In genomic region chr11:69157156-69157821, GRCh38 we compare ENCODE assay signal across 9 cellular contexts. TPM values are rescaled to one million over a fixed set of nuclear protein-coding genes. Genes with fewer than 3 reads are reported as not detected.
A peak's percentile ranks its signal among the peaks of the same experiment; 100 is the strongest.
DNase-seq lines count a peak whose midpoint lies in the region; ATAC-seq and TF ChIP-seq lines count a peak whose summit lies in the region.
"Had no signal": no experiment of that assay in that cellular context is flagged by ENCODE, and none has a peak within 500 bp of the region (broad histone marks: within the 10 kb centered on the region; RNA-seq: fewer than 3 reads in every experiment).

No MANE protein-coding gene starts in this region.

- TF ChIP-seq CTCF in esophagus squamous epithelium (IDR thresholded peaks at IDR 0.05) (no peak), neural progenitor cell (IDR thresholded peaks at IDR 0.05) (no peak)

- H3K36me3 Mint-ChIP-seq in neural progenitor cell: peaks cover 4% of the 10 kb centered on the region

- H3K4me3 ChIP-seq in esophagus squamous epithelium: peak overlapping the region in 2 of 4 donors; percentile 8 to 38
- no peak overlapping the region for H3K4me3 ChIP-seq in neural progenitor cell
- no peak overlapping the region for H3K4me3 ChIP-seq in Karpas-422 (ENCODE audit: low read length)

- no peaks in the 10 kb centered on the region for H3K36me3 ChIP-seq in esophagus squamous epithelium
- no peaks in the 10 kb centered on the region for H3K36me3 ChIP-seq in neural progenitor cell
- no peaks in the 10 kb centered on the region for H3K36me3 ChIP-seq in Karpas-422 (ENCODE audit: insufficient read depth, low read length)

- H3K79me2 ChIP-seq in neural progenitor cell (ENCODE audit: low read depth) (no peaks in the 10 kb centered on the region), Karpas-422 (ENCODE audit: low read length) (no peaks in the 10 kb centered on the region)

- 8 to 37% methylated on average over 2 to 7 of the region's 44 CpGs for WGBS in esophagus squamous epithelium, 2 donors

- intact Hi-C loops in esophagus squamous epithelium (cut with DNase I): no loop called here

- H3K27ac Mint-ChIP-seq in neural progenitor cell: peak overlapping the region; percentile 57

- H3K27me3 Mint-ChIP-seq in neural progenitor cell (ENCODE audit: insufficient read depth, low read depth): peaks cover 7% of the 10 kb centered on the region

- no peak for ATAC-seq in HG02759 (IDR thresholded peaks at IDR 0.05; ENCODE audit: unreplicated experiment)
- ATAC-seq in HG03521 (IDR thresholded peaks at IDR 0.05; ENCODE audit: unreplicated experiment): no peak

- DNase-seq in COLO829 (ENCODE audit: low spot score) (peak; percentile 94), NCI-H146 (lab: John Stamatoyannopoulos, UW) (peak; percentile 58), esophagus squamous epithelium (lab: John Stamatoyannopoulos, UW) (no peak), neural progenitor cell (ENCODE audit: low spot score) (peak; percentile 87), Karpas-422 (no peak), HPDE6-E6E7 (ENCODE audit: extremely low spot score) (no peak)
- DNase-seq: activated CD8-positive, alpha-beta memory T cell treated with anti-CD3 and anti-CD28 coated beads, Interleukin-2, amount 50 U/mL, for 4 hours had no signal

- H3K9me3 ChIP-seq in esophagus squamous epithelium: no peaks in the 10 kb centered on the region
- H3K9me3 ChIP-seq in neural progenitor cell (ENCODE audit: low read depth): no peaks in the 10 kb centered on the region
- no peaks in the 10 kb centered on the region for H3K9me3 ChIP-seq in Karpas-422 (ENCODE audit: low read length)

- peaks cover 7% of the 10 kb centered on the region for H3K9me3 Mint-ChIP-seq in neural progenitor cell

- H3K27ac ChIP-seq in esophagus squamous epithelium (peak overlapping the region in 3 of 4 donors; percentile 31 to 53 (median 39)), neural progenitor cell (peak overlapping the region; percentile 55), Karpas-422 (ENCODE audit: low read length) (no peak overlapping the region)

- H3K27me3 ChIP-seq in esophagus squamous epithelium (peaks cover 0 to 24% (median 0%) of the 10 kb centered on the region in 4 donors), neural progenitor cell (no peaks in the 10 kb centered on the region), Karpas-422 (ENCODE audit: low read length) (no peaks in the 10 kb centered on the region)

- H4K20me1 ChIP-seq in neural progenitor cell (ENCODE audit: low read depth) (no peaks in the 10 kb centered on the region), Karpas-422 (ENCODE audit: insufficient read depth, low read depth, low read length) (0 out of 2 replicates have a peak, but pooled peaks cover 4% of the 10 kb centered on the region)

- H3K4me2 ChIP-seq in neural progenitor cell (peak overlapping the region; percentile 46), Karpas-422 (ENCODE audit: low read depth, low read length, poor library complexity, severe bottlenecking) (no peak overlapping the region)

- peaks cover 11% of the 10 kb centered on the region for H3F3A ChIP-seq in neural progenitor cell (ENCODE audit: low read depth)

- H2AFZ ChIP-seq in neural progenitor cell (replicated peaks) (peak overlapping the region; percentile 31), Karpas-422 (ENCODE audit: low read length) (no peak overlapping the region)

- H3K9me2 ChIP-seq in Karpas-422 (replicated peaks; ENCODE audit: insufficient read depth, low read length): no peaks in the 10 kb centered on the region

- TF ChIP-seq POLR2A in esophagus squamous epithelium (IDR thresholded peaks at IDR 0.05): no peak

- H3K4me1 Mint-ChIP-seq in neural progenitor cell: peaks cover 29% of the 10 kb centered on the region

- H3K9ac ChIP-seq in neural progenitor cell: no peak overlapping the region
- no peak overlapping the region for H3K9ac ChIP-seq in Karpas-422 (ENCODE audit: low read length)

- H3K4me3 Mint-ChIP-seq in neural progenitor cell: no peak overlapping the region

- H3K4me1 ChIP-seq in esophagus squamous epithelium: peaks cover 15 to 43% (median 15%) of the 10 kb centered on the region in 3 donors
- peaks cover 33% of the 10 kb centered on the region for H3K4me1 ChIP-seq in neural progenitor cell
- no peaks in the 10 kb centered on the region for H3K4me1 ChIP-seq in Karpas-422 (ENCODE audit: low read length)

RNA-seq across cellular contexts. Expression of gene SMIM38, which starts 1.6 kb away (rescaled TPM):
- under 1 TPM in 2 of 4 donors, not detected in 2; 0.15 to 0.19 TPM for total RNA-seq in esophagus squamous epithelium
- total RNA-seq in neural progenitor cell (ENCODE audit: low replicate concordance): 1.5 and 2.0 TPM in 2 replicates
- total RNA-seq in Karpas-422 (2014; rRNA removed; shearing (Covaris generic); ENCODE audit: low replicate concordance): 0.47 TPM in 1 of 2 replicates, not detected in the other

Comparison
In these comparisons a context has a peak if more than half of its experiments do, and no peak if none do; other contexts are left out.
1. DNase-seq: peak in COLO829 (single experiment), NCI-H146 (single experiment) and neural progenitor cell (single experiment); none in esophagus squamous epithelium (single experiment), Karpas-422 (single experiment) and HPDE6-E6E7 (single experiment).